1 cellular context compared by ENCODE assay signal in genomic region chr12:51333536-51333935, GRCh38.
TF ChIP-seq lines count a peak whose summit lies in the region.

No MANE protein-coding gene starts in this region.

TF ChIP-seq in HCT116, 20 proteins besides CTCF, POLR2A, EP300 and RAD21 (continued from another document):
- TF ChIP-seq ZBTB33 (IDR thresholded peaks at IDR 0.05; ENCODE audit: extremely low read depth, insufficient replicate concordance, low read length) (no peak), FOSL1 (IDR thresholded peaks at IDR 0.05; ENCODE audit: low read depth) (no peak), ZNF274 (IDR thresholded peaks at IDR 0.05; ENCODE audit: low read depth, low read length) (no peak), EZH2phosphoT487 (IDR thresholded peaks at IDR 0.05; ENCODE audit: borderline replicate concordance) (no peak), EZH2 (IDR thresholded peaks at IDR 0.05) (no peak), ELF1 (IDR thresholded peaks at IDR 0.05; ENCODE audit: borderline replicate concordance, low read depth) (no peak), YY1 (IDR thresholded peaks at IDR 0.05; ENCODE audit: extremely low read depth, insufficient replicate concordance, low read depth, low read length) (no peak), REST (IDR thresholded peaks at IDR 0.05; ENCODE audit: low read depth) (no peak)
